ENCODE assay signal across 14 cellular contexts in genomic region chr11:2790581-2790925, GRCh38.
A peak's percentile ranks its signal among the peaks of the same experiment; 100 is the strongest.
DNase-seq lines count a peak whose midpoint lies in the region; ATAC-seq and TF ChIP-seq lines count a peak whose summit lies in the region.
"Had no signal": no experiment of that assay in that cellular context is flagged by ENCODE, and none has a peak within 500 bp of the region (broad histone marks: within the 10 kb centered on the region; RNA-seq: fewer than 3 reads in every experiment).

No MANE protein-coding gene starts in this region.

- H2BK15ac ChIP-seq in mesenchymal stem cell (ENCODE audit: low read depth, poor library complexity, severe bottlenecking): no peak overlapping the region

- intact Hi-C loops in activated naive CD4-positive, alpha-beta T cell treated with anti-CD3 and anti-CD28 coated beads for 36 hours (cut with micrococcal nuclease): no loop called here
- intact Hi-C loops in adrenal gland (cut with DNase I) (no loop called here), transverse colon (cut with DNase I; ENCODE audit: low total_unique reads) (no loop called here)

- H3K4ac ChIP-seq in mesenchymal stem cell (ENCODE audit: low read depth in 1 of 2, low read length in 2 of 2): no peak overlapping the region

- no peaks in the 10 kb centered on the region for H3K79me1 ChIP-seq in mesenchymal stem cell (replicated peaks; ENCODE audit: low read length, poor library complexity, severe bottlenecking)

- H3K27me3 Mint-ChIP-seq in activated naive CD4-positive, alpha-beta T cell treated with anti-CD3 and anti-CD28 coated beads for 36 hours (ENCODE audit: low read depth): no peaks in the 10 kb centered on the region

- H2BK12ac ChIP-seq in mesenchymal stem cell (ENCODE audit: low read length in 2 of 2): no peak overlapping the region

- H3K18ac ChIP-seq in mesenchymal stem cell (ENCODE audit: low read depth in 1 of 2, low read length in 2 of 2): no peak overlapping the region

- H3K27ac ChIP-seq in adrenal gland: no peak overlapping the region
- H3K27ac ChIP-seq in mesenchymal stem cell (ENCODE audit: low read length, poor library complexity, severe bottlenecking): no peak overlapping the region
- H3K27ac ChIP-seq in transverse colon: no peak overlapping the region
- H3K27ac ChIP-seq in smooth muscle cell (ENCODE audit: low read depth): no peak overlapping the region

- H3K36me3 Mint-ChIP-seq in activated naive CD4-positive, alpha-beta T cell treated with anti-CD3 and anti-CD28 coated beads for 36 hours (ENCODE audit: low read depth): peaks cover 1% of the 10 kb centered on the region

- H2AFZ ChIP-seq in mesenchymal stem cell (ENCODE audit: low read depth, low read length): no peak overlapping the region
- no peak overlapping the region for H2AFZ ChIP-seq in smooth muscle cell (ENCODE audit: low read depth)

- H3K9me3 Mint-ChIP-seq in activated naive CD4-positive, alpha-beta T cell treated with anti-CD3 and anti-CD28 coated beads for 36 hours: no peaks in the 10 kb centered on the region

- H3F3A ChIP-seq in smooth muscle cell (ENCODE audit: low read depth): no peaks in the 10 kb centered on the region

- H3K14ac ChIP-seq in mesenchymal stem cell (ENCODE audit: low read length in 2 of 2): peak overlapping the region in 1 of 2 experiments; percentile 55

- no peak overlapping the region for H4K8ac ChIP-seq in mesenchymal stem cell (ENCODE audit: low read length)

- H4K91ac ChIP-seq in mesenchymal stem cell (ENCODE audit: low read length): peak overlapping the region; percentile 30

- H3K27ac Mint-ChIP-seq in activated naive CD4-positive, alpha-beta T cell treated with anti-CD3 and anti-CD28 coated beads for 36 hours: no peak overlapping the region

- no peaks in the 10 kb centered on the region for H4K20me1 ChIP-seq in smooth muscle cell (ENCODE audit: low read depth)

- in situ Hi-C loops in transverse colon (cut with MboI; ENCODE audit: low pct_ligation_motif_present in 1 of 4, low pct_unique_long_range_greater_than_20kb in 1 of 4, low sequenced_read_pairs in 3 of 4): no loop called here

- no peak overlapping the region for H2BK120ac ChIP-seq in mesenchymal stem cell (ENCODE audit: low read depth, low read length)

- no peak overlapping the region for H2AK5ac ChIP-seq in mesenchymal stem cell (ENCODE audit: low read length, severe bottlenecking)

- H3K4me1 ChIP-seq in adrenal gland (replicated peaks in 1 of 2) (no peaks in the 10 kb centered on the region), mesenchymal stem cell (ENCODE audit: control insufficient read depth, insufficient read depth, low read depth, low read length) (peaks cover 7% of the 10 kb centered on the region), transverse colon (peaks cover 0 to 13% (median 7%) of the 10 kb centered on the region in 4 donors), smooth muscle cell (ENCODE audit: low read depth) (peaks cover 9% of the 10 kb centered on the region)

- CTCF ChIA-PET in activated naive CD4-positive, alpha-beta T cell treated with anti-CD3 and anti-CD28 coated beads for 36 hours (lab: Charles Lee): interaction anchor here (1.4 kb wide), 1 partner anchor 97 kb away, joined by 4 read pairs; no protein-coding TSS in a partner anchor

- no peak overlapping the region for H3K4me2 ChIP-seq in mesenchymal stem cell (ENCODE audit: low read length, poor library complexity, severe bottlenecking)
- H3K4me2 ChIP-seq in smooth muscle cell: no peak overlapping the region

- TF ChIP-seq POLR2A in adrenal gland (IDR thresholded peaks at IDR 0.05) (no peak), transverse colon (IDR thresholded peaks at IDR 0.05) (no peak)

- WGBS in adrenal gland, 4 donors: 95 to 100% (median 99%) methylated on average over 3 to 14 of the region's 14 CpGs
- 96% methylated on average over 14 of the region's 14 CpGs for WGBS in mesenchymal stem cell
- WGBS in transverse colon (ENCODE audit: low coverage in 1 of 2), 2 donors: 94 to 100% methylated on average over 2 to 14 of the region's 14 CpGs
- WGBS in smooth muscle cell (ENCODE audit: low lambda C conversion rate): 97% methylated on average over 14 of the region's 14 CpGs

- H3K79me2 ChIP-seq in smooth muscle cell (ENCODE audit: low read depth): no peaks in the 10 kb centered on the region

- H3K36me3 ChIP-seq in adrenal gland (replicated peaks in 1 of 2) (no peaks in the 10 kb centered on the region), mesenchymal stem cell (ENCODE audit: control insufficient read depth in 1 of 2, insufficient read depth in 2 of 2, low read depth in 1 of 2, low read length in 2 of 2) (peaks cover 0 to 2% of the 10 kb centered on the region in 2 experiments), transverse colon (no peaks in the 10 kb centered on the region), smooth muscle cell (ENCODE audit: low read depth) (no peaks in the 10 kb centered on the region)

- no peak for TF ChIP-seq EP300 in transverse colon (IDR thresholded peaks at IDR 0.05; ENCODE audit: low read depth)

- H3K4me3 ChIP-seq in adrenal gland (no peak overlapping the region), mesenchymal stem cell (ENCODE audit: insufficient read depth in 1 of 2, low read depth in 1 of 2, low read length in 2 of 2) (no peak overlapping the region), transverse colon (no peak overlapping the region), smooth muscle cell (no peak overlapping the region)

- H3K27me3 ChIP-seq in adrenal gland (no peaks in the 10 kb centered on the region), mesenchymal stem cell (ENCODE audit: control insufficient read depth in 1 of 2, insufficient read depth in 1 of 2, low read length in 2 of 2) (peaks cover 35 to 59% of the 10 kb centered on the region in 2 experiments), transverse colon (no peaks in the 10 kb centered on the region), smooth muscle cell (ENCODE audit: low read depth) (no peaks in the 10 kb centered on the region)

- no peak for ATAC-seq in HG03520 (IDR thresholded peaks at IDR 0.05; ENCODE audit: unreplicated experiment)
- no peak for ATAC-seq in GM19397 (IDR thresholded peaks at IDR 0.05; ENCODE audit: unreplicated experiment)

- no peak overlapping the region for H3K23ac ChIP-seq in mesenchymal stem cell (ENCODE audit: low read length in 2 of 2)

- peak; percentile 3 for DNase-seq in activated naive CD4-positive, alpha-beta T cell treated with anti-CD3 and anti-CD28 coated beads for 36 hours
- DNase-seq in activated naive CD4-positive, alpha-beta T cell treated with Interleukin-2 at 50 U/mL for 16 hours: no peak
- peak in 4 of 7 donors; percentile 0 to 41 (median 16) for DNase-seq in adrenal gland
- no peak for DNase-seq in mesenchymal stem cell
- peak; percentile 6 for DNase-seq in transverse colon
- DNase-seq in smooth muscle cell (lab: John Stamatoyannopoulos, UW; ENCODE audit: unreplicated experiment): no peak
- DNase-seq: activated CD4-positive, alpha-beta T cell treated with anti-CD3 and anti-CD28 coated beads, Interleukin-2, amount 50 U/mL, for 48 hours; DMS 273 treated with DMSO at 0.1 percent for 48 hours; erythroblast; NCI-H1694 treated with DMSO at 0.1 percent for 48 hours; NCI-H526 had no signal

- TF ChIP-seq CTCF in adrenal gland (IDR thresholded peaks at IDR 0.05) (no peak), transverse colon (IDR thresholded peaks at IDR 0.05) (no peak), smooth muscle cell (IDR thresholded peaks at IDR 0.05; ENCODE audit: borderline replicate concordance, insufficient read depth, poor library complexity, severe bottlenecking) (no peak)

- H3K9me3 ChIP-seq in adrenal gland (replicated peaks in 1 of 3) (no peaks in the 10 kb centered on the region), mesenchymal stem cell (ENCODE audit: control insufficient read depth, low read length) (no peaks in the 10 kb centered on the region), transverse colon (no peaks in the 10 kb centered on the region), smooth muscle cell (replicated peaks; ENCODE audit: low read depth) (no peaks in the 10 kb centered on the region)

- peaks cover 6% of the 10 kb centered on the region for H3K4me1 Mint-ChIP-seq in activated naive CD4-positive, alpha-beta T cell treated with anti-CD3 and anti-CD28 coated beads for 36 hours (ENCODE audit: low read depth)

- H3K4me3 Mint-ChIP-seq in activated naive CD4-positive, alpha-beta T cell treated with anti-CD3 and anti-CD28 coated beads for 36 hours: no peak overlapping the region
- H3K4me3 Mint-ChIP-seq: neural crest cell had no signal

- no peak overlapping the region for H2BK5ac ChIP-seq in mesenchymal stem cell (ENCODE audit: low read depth, low read length, poor library complexity, severe bottlenecking)

- H3K9ac ChIP-seq in mesenchymal stem cell (ENCODE audit: low read length) (no peak overlapping the region), smooth muscle cell (ENCODE audit: low read depth) (no peak overlapping the region)

Comparison
In these comparisons a context has a peak if more than half of its experiments do, and no peak if none do; other contexts are left out.
1. DNase-seq: peak in activated naive CD4-positive, alpha-beta T cell treated with anti-CD3 and anti-CD28 coated beads for 36 hours (single experiment), adrenal gland (4 of 7) and transverse colon (single experiment); none in activated naive CD4-positive, alpha-beta T cell treated with Interleukin-2 at 50 U/mL for 16 hours (single experiment), mesenchymal stem cell (single experiment) and smooth muscle cell (single experiment).